In genomic region chr2:61436092-61436491, GRCh38 we compare ENCODE assay signal across 16 cellular contexts. TPM values are rescaled to one million over a fixed set of nuclear protein-coding genes. Genes with fewer than 3 reads are reported as not detected.
DNase-seq lines count a peak whose midpoint lies in the region; ATAC-seq, FAIRE-seq and TF ChIP-seq lines count a peak whose summit lies in the region.
"Had no signal": no experiment of that assay in that cellular context is flagged by ENCODE, and none has a peak within 500 bp of the region (broad histone marks: within the 10 kb centered on the region; RNA-seq: fewer than 3 reads in every experiment).

No MANE protein-coding gene starts in this region.

- DNase-seq in GM04504 (ENCODE audit: low read depth) (peak; percentile 9), K562 (ENCODE audit: extremely low read depth in 1 of 4, low spot score in 3 of 4) (no peak), mesenchymal stem cell (peak; percentile 61), NCI-H146 (lab: John Stamatoyannopoulos, UW) (no peak), retina (no peak)
- DNase-seq in stimulated activated CD4-positive, alpha-beta T cell treated with anti-CD3 and anti-CD28 coated beads, Interleukin-12 subunit alpha, Interleukin-12 subunit beta, amount 100 ng/mL, for 4 hours, result no peak
- DNase-seq: activated T-cell treated with anti-CD3 and anti-CD28 coated beads, Interleukin-2, amount 50 U/mL, for 24 hours; GDM1; NCI-H1436 treated with DMSO at 0.1 percent for 48 hours; NCI-H526 treated with DMSO at 0.1 percent for 48 hours; SIG-M5; WERI-Rb-1 had no signal

- intact Hi-C loops in K562 (cut with micrococcal nuclease), result no loop called here

- no peaks in the 10 kb centered on the region for H3K27me3 ChIP-seq in ACC112 (ENCODE audit: insufficient read depth, low read length)
- no peaks in the 10 kb centered on the region for H3K27me3 ChIP-seq in K562 (ENCODE audit: control insufficient read depth in 2 of 2, insufficient read depth in 2 of 2, low read length in 2 of 2)
- H3K27me3 ChIP-seq in mesenchymal stem cell (ENCODE audit: control insufficient read depth in 1 of 2, insufficient read depth in 1 of 2, low read length in 2 of 2), result no peaks in the 10 kb centered on the region

- WGBS in K562 (ENCODE audit: insufficient coverage, low coverage, missing lambda C conversion rate), result 86% methylated on average over 2 of the region's 2 CpGs
- WGBS in mesenchymal stem cell, result 100% methylated on average over 1 of the region's 2 CpGs

- no peak overlapping the region for H3K4me2 ChIP-seq in K562 (ENCODE audit: insufficient read depth, low read length)
- no peak overlapping the region for H3K4me2 ChIP-seq in mesenchymal stem cell (ENCODE audit: low read length, poor library complexity, severe bottlenecking)

- no peak for TF ChIP-seq CTCF in K562 (IDR thresholded peaks at IDR 0.05 in 2 of 3, conservative IDR thresholded peaks at IDR 0.05 in 1 of 3; ENCODE audit: insufficient read depth in 2 of 3, low read depth in 1 of 3, low read length in 3 of 3)

- no TSS peak for BruUV-seq in K562 (replicated peaks; lab: Mats Ljungman, UMichigan)

- ATAC-seq in K562 (no peak), GM18519 (IDR thresholded peaks at IDR 0.05; ENCODE audit: low FRiP score, unreplicated experiment) (no peak)

- no peak for TF ChIP-seq RAD21 in K562 (CRISPR knock-in tag; conservative IDR thresholded peaks at IDR 0.05 in 1 of 2, IDR thresholded peaks at IDR 0.05 in 1 of 2)

- no peak overlapping the region for H4K91ac ChIP-seq in mesenchymal stem cell (ENCODE audit: low read length)

- H2BK12ac ChIP-seq in mesenchymal stem cell (ENCODE audit: low read length in 2 of 2), result no peak overlapping the region

- peaks cover 8% of the 10 kb centered on the region for H3K4me1 ChIP-seq in ACC112 (ENCODE audit: control insufficient read depth, insufficient read depth, low read length, unreplicated experiment)
- H3K4me1 ChIP-seq in K562 (replicated peaks in 1 of 2; ENCODE audit: control insufficient read depth in 2 of 2, insufficient read depth in 2 of 2, low read length in 2 of 2), result peaks cover 4 to 12% of the 10 kb centered on the region in 2 experiments; a peak in 3 of 5 replicates
- H3K4me1 ChIP-seq in mesenchymal stem cell (ENCODE audit: control insufficient read depth, insufficient read depth, low read depth, low read length), result peaks cover 26% of the 10 kb centered on the region

- H3K4me3 ChIP-seq in ACC112 (ENCODE audit: low read depth, low read length) (peak overlapping the region; percentile 12; the same call in 1 of the 2 replicates), K562 (no peak overlapping the region), mesenchymal stem cell (ENCODE audit: insufficient read depth in 1 of 2, low read depth in 1 of 2, low read length in 2 of 2) (no peak overlapping the region)

- no peak overlapping the region for H2BK120ac ChIP-seq in mesenchymal stem cell (ENCODE audit: low read depth, low read length)

- peaks cover 44% of the 10 kb centered on the region for H4K20me1 ChIP-seq in K562 (replicated peaks; ENCODE audit: control insufficient read depth, insufficient read depth, low read length)

- in situ Hi-C loops in K562 (cut with MboI), result no loop called here

- H3K18ac ChIP-seq in mesenchymal stem cell (ENCODE audit: low read depth in 1 of 2, low read length in 2 of 2), result no peak overlapping the region

- no peak overlapping the region for H2BK5ac ChIP-seq in mesenchymal stem cell (ENCODE audit: low read depth, low read length, poor library complexity, severe bottlenecking)

- no peak overlapping the region for H2AFZ ChIP-seq in ACC112 (ENCODE audit: low read length, unreplicated experiment)
- no peak overlapping the region for H2AFZ ChIP-seq in K562 (ENCODE audit: low read depth, low read length)
- no peak overlapping the region for H2AFZ ChIP-seq in mesenchymal stem cell (ENCODE audit: low read depth, low read length)

- CTCF ChIA-PET in K562 (lab: Yijun Ruan, JAX; ENCODE audit: low intra/inter-chr PET ratio), result no interaction called here

- H3K23ac ChIP-seq in mesenchymal stem cell (ENCODE audit: low read length in 2 of 2), result no peak overlapping the region

- H2AK5ac ChIP-seq in mesenchymal stem cell (ENCODE audit: low read length, severe bottlenecking), result no peak overlapping the region

- H4K8ac ChIP-seq in mesenchymal stem cell (ENCODE audit: low read length), result no peak overlapping the region

- H3K27ac ChIP-seq in ACC112 (ENCODE audit: low read depth, low read length) (no peak overlapping the region), K562 (ENCODE audit: extremely low read depth, low read depth, low read length) (peak overlapping the region; percentile 35; the same call in 1 of the 3 replicates), mesenchymal stem cell (ENCODE audit: low read length, poor library complexity, severe bottlenecking) (no peak overlapping the region)
- H3K27ac ChIP-seq: C4-2B, WERI-Rb-1 had no signal

- no peak for TF ChIP-seq POLR2A in K562 (conservative IDR thresholded peaks at IDR 0.05)

- no peak for TF ChIP-seq EP300 in K562 (IDR thresholded peaks at IDR 0.05; ENCODE audit: low read length)

- POLR2A ChIA-PET in K562 (lab: Yijun Ruan, JAX), result interaction anchor here (1.1 kb wide), 1 partner anchor 11 kb away, joined by 3 read pairs; no protein-coding TSS in a partner anchor

- H2BK15ac ChIP-seq in mesenchymal stem cell (ENCODE audit: low read depth, poor library complexity, severe bottlenecking), result no peak overlapping the region

- H3K36me3 ChIP-seq in ACC112 (ENCODE audit: insufficient read depth, low read length) (no peaks in the 10 kb centered on the region), K562 (ENCODE audit: control insufficient read depth, insufficient read depth, low read length) (0 out of 3 replicates have a peak, but pooled peaks cover 2% of the 10 kb centered on the region), mesenchymal stem cell (ENCODE audit: control insufficient read depth in 1 of 2, insufficient read depth in 2 of 2, low read depth in 1 of 2, low read length in 2 of 2) (peaks cover 0 to 17% of the 10 kb centered on the region in 2 experiments)

- no peak overlapping the region for H3K4ac ChIP-seq in mesenchymal stem cell (ENCODE audit: low read depth in 1 of 2, low read length in 2 of 2)

- H3K9ac ChIP-seq in K562 (ENCODE audit: insufficient read depth in 1 of 2, low read depth in 2 of 2, low read length in 2 of 2) (no peak overlapping the region), mesenchymal stem cell (ENCODE audit: low read length) (no peak overlapping the region)

- peak; percentile 19 for FAIRE-seq in K562 (lab: Jason Lieb, UNC)
- FAIRE-seq: HTR-8/SVneo had no signal

- peaks cover 10% of the 10 kb centered on the region for H3K9me1 ChIP-seq in K562 (ENCODE audit: control insufficient read depth, insufficient read depth, low read length)

- H3K79me2 ChIP-seq in ACC112 (ENCODE audit: control insufficient read depth, insufficient read depth, low read length, unreplicated experiment), result peaks cover 87% of the 10 kb centered on the region
- peaks cover 98% of the 10 kb centered on the region for H3K79me2 ChIP-seq in K562 (ENCODE audit: control insufficient read depth, insufficient read depth, low read length)

- H3K9me3 ChIP-seq in K562 (replicated peaks; ENCODE audit: control insufficient read depth, insufficient read depth, low read depth, low read length) (no peaks in the 10 kb centered on the region), mesenchymal stem cell (ENCODE audit: control insufficient read depth, low read length) (no peaks in the 10 kb centered on the region)

- no peaks in the 10 kb centered on the region for H3K79me1 ChIP-seq in mesenchymal stem cell (replicated peaks; ENCODE audit: low read length, poor library complexity, severe bottlenecking)

- H3K14ac ChIP-seq in mesenchymal stem cell (ENCODE audit: low read length in 2 of 2), result no peak overlapping the region

TF ChIP-seq in K562, 482 proteins besides CTCF, POLR2A, EP300 and RAD21 (continues in another document):
- no peak for TF ChIP-seq MCM3 (IDR thresholded peaks at IDR 0.05)
- TF ChIP-seq, protein P1, sequence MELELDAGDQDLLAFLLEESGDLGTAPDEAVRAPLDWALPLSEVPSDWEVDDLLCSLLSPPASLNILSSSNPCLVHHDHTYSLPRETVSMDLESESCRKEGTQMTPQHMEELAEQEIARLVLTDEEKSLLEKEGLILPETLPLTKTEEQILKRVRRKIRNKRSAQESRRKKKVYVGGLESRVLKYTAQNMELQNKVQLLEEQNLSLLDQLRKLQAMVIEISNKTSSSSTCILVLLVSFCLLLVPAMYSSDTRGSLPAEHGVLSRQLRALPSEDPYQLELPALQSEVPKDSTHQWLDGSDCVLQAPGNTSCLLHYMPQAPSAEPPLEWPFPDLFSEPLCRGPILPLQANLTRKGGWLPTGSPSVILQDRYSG (tag; conservative IDR thresholded peaks at IDR 0.05; ENCODE audit: low read depth), result no peak
- TF ChIP-seq, protein P2, sequence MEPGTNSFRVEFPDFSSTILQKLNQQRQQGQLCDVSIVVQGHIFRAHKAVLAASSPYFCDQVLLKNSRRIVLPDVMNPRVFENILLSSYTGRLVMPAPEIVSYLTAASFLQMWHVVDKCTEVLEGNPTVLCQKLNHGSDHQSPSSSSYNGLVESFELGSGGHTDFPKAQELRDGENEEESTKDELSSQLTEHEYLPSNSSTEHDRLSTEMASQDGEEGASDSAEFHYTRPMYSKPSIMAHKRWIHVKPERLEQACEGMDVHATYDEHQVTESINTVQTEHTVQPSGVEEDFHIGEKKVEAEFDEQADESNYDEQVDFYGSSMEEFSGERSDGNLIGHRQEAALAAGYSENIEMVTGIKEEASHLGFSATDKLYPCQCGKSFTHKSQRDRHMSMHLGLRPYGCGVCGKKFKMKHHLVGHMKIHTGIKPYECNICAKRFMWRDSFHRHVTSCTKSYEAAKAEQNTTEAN (CRISPR knock-in tag; IDR thresholded peaks at IDR 0.05), result no peak

RNA-seq across cellular contexts. Expression of gene USP34, which starts 34.8 kb away (rescaled TPM):
- 203 and 710 TPM in 2 replicates for total RNA-seq in K562 (2011; cell fraction: chromatin; rRNA removed; ENCODE audit: low replicate concordance)
- 62.7 and 117 TPM in 2 replicates for total RNA-seq in K562 (2011; cell fraction: nucleolus; rRNA removed)
- 187 and 292 TPM in 2 replicates for total RNA-seq in K562 (2011; cell fraction: nucleoplasm; rRNA removed)
- total RNA-seq in K562 (2014; rRNA removed) (61.8 and 61.9 TPM in 2 replicates), K562 (2014; rRNA removed; fragmentation: Illumina TruSeq; extraction: Trizol) (98.7 and 111 TPM in 2 replicates), K562 (2015; rRNA removed; fragmentation: Illumina TruSeq; extraction: Trizol) (89.9 and 94.3 TPM in 2 replicates), K562 (2021) (67.8 and 73.6 TPM in 2 replicates)
- polyA plus RNA-seq in K562 (2011; rRNA removed) (69.1 and 82.1 TPM in 2 replicates), K562 (2014; fragmentation: Illumina TruSeq; extraction: Trizol) (83.8 and 108 TPM in 2 replicates), K562 (2014; fragmentation: Nextera tagmentation; extraction: Ambion mirVana) (10 to 100 TPM; 19.8 to 38.7 TPM), K562 (2014; rRNA removed) (48.3 and 54.1 TPM in 2 replicates)
- polyA plus RNA-seq in K562 (2011; cell fraction: cytosol; rRNA removed), result 24.1 and 44.7 TPM in 2 replicates
- polyA plus RNA-seq in K562 (2011; cell fraction: nucleus; rRNA removed), result 109 and 150 TPM in 2 replicates
- polyA plus RNA-seq in K562 (2012), result 46.1 and 63.7 TPM in 2 replicates
- 252 and 297 TPM in 2 replicates for polyA minus RNA-seq in K562 (2011; rRNA and poly(A)+ RNA removed)
- polyA minus RNA-seq in K562 (2011; cell fraction: cytosol; rRNA and poly(A)+ RNA removed), result 70.3 and 94.8 TPM in 2 replicates
- 139 and 212 TPM in 2 replicates for polyA minus RNA-seq in K562 (2011; cell fraction: nucleus; rRNA and poly(A)+ RNA removed)
- polyA plus RNA-seq in mesenchymal stem cell (2013, experiment 1 of 2), result 36.7 TPM
- polyA plus RNA-seq in mesenchymal stem cell (2013, experiment 2 of 2), result 34.8 TPM

Comparison
In these comparisons a context has a peak if more than half of its experiments do, and no peak if none do; other contexts are left out.
1. DNase-seq: peak in GM04504 (single experiment) and mesenchymal stem cell (single experiment); none in K562 (0 of 4), NCI-H146 (single experiment), stimulated activated CD4-positive, alpha-beta T cell treated with anti-CD3 and anti-CD28 coated beads, Interleukin-12 subunit alpha, Interleukin-12 subunit beta, amount 100 ng/mL, for 4 hours (single experiment) and retina (single experiment).